17 cellular contexts compared by ENCODE assay signal in genomic region chr3:53780171-53780570, GRCh38.
A peak's percentile ranks its signal among the peaks of the same experiment; 100 is the strongest.
DNase-seq lines count a peak whose midpoint lies in the region; ATAC-seq and TF ChIP-seq lines count a peak whose summit lies in the region.
"Had no signal": no experiment of that assay in that cellular context is flagged by ENCODE, and none has a peak within 500 bp of the region (broad histone marks: within the 10 kb centered on the region; RNA-seq: fewer than 3 reads in every experiment).

No MANE protein-coding gene starts in this region.

- H3K9ac ChIP-seq in IMR-90 (ENCODE audit: low read depth, low read length): no peak overlapping the region

- H3K9me3 ChIP-seq in IMR-90 (ENCODE audit: control insufficient read depth, insufficient read depth, low read length): no peaks in the 10 kb centered on the region

- no peak overlapping the region for H2AK9ac ChIP-seq in IMR-90 (replicated peaks; ENCODE audit: low read depth, low read length, poor library complexity)

- H3K9me3 Mint-ChIP-seq in CD14-positive monocyte: peaks cover 0 to 2% (median 0%) of the 10 kb centered on the region in 7 donors
- H3K9me3 Mint-ChIP-seq: CD4-positive, alpha-beta memory T cell; GM23338 had no signal

- 33% methylated on average over 1 of the region's 4 CpGs; no CpG with 5 or more reads in 1 of the 2 experiments for WGBS in IMR-90 (ENCODE audit: extremely low coverage in 2 of 2, insufficient read length in 1 of 2), 2 experiments

- DNase-seq in IMR-90 (peak; percentile 28), epithelial cell of esophagus (ENCODE audit: low read depth) (peak; percentile 2), fibroblast of the aortic adventitia (ENCODE audit: low read depth) (peak; percentile 44), CD14-positive monocyte (ENCODE audit: low spot score) (no peak), HPDE6-E6E7 (ENCODE audit: extremely low spot score) (no peak), sciatic nerve (ENCODE audit: low spot score) (no peak)
- DNase-seq: ACHN; AML-193; Calu3; CD4-positive, alpha-beta memory T cell; GF-D8; HCEC 1CT; KG1 had no signal

- no peak overlapping the region for H2AK5ac ChIP-seq in IMR-90 (ENCODE audit: low read depth, low read length)

- POLR2A ChIA-PET in IMR-90 (lab: Charles Lee; ENCODE audit: unreplicated experiment): no interaction called here

- no peak overlapping the region for H3K4me3 Mint-ChIP-seq in CD14-positive monocyte
- H3K4me3 Mint-ChIP-seq: CD4-positive, alpha-beta memory T cell; GM23338 had no signal

- H2BK120ac ChIP-seq in IMR-90 (ENCODE audit: low read depth, low read length): no peak overlapping the region

- no peak overlapping the region for H4K8ac ChIP-seq in IMR-90 (ENCODE audit: low read depth in 2 of 2, low read length in 2 of 2)

- no peak overlapping the region for H3K23ac ChIP-seq in IMR-90 (ENCODE audit: low read depth, low read length)

- H3K56ac ChIP-seq in IMR-90 (ENCODE audit: extremely low read depth, insufficient read depth, low read length): no peak overlapping the region

- ATAC-seq in IMR-90 (ENCODE audit: low read depth) (peak; percentile 29; the same call in 1 of the 2 replicates), GM18873 (IDR thresholded peaks at IDR 0.05; ENCODE audit: low FRiP score, unreplicated experiment) (no peak), sciatic nerve (no peak)
- ATAC-seq: GM23338, HepG2 had no signal

- no peaks in the 10 kb centered on the region for H3K36me3 Mint-ChIP-seq in CD14-positive monocyte
- H3K36me3 Mint-ChIP-seq: CD4-positive, alpha-beta memory T cell had no signal

- no peak overlapping the region for H3K18ac ChIP-seq in IMR-90 (ENCODE audit: low read depth, low read length)

- no peak overlapping the region for H3K27ac Mint-ChIP-seq in CD14-positive monocyte
- H3K27ac Mint-ChIP-seq: CD4-positive, alpha-beta memory T cell; GM23338 had no signal

- peaks cover 3 to 8% (median 5%) of the 10 kb centered on the region in 3 donors for H3K27me3 Mint-ChIP-seq in CD14-positive monocyte (ENCODE audit: low read depth in 3 of 3)

- no peak overlapping the region for H2AFZ ChIP-seq in IMR-90 (replicated peaks; ENCODE audit: low read length, poor library complexity)
- H2AFZ ChIP-seq: GM23338 had no signal

- H3K4me3 ChIP-seq in IMR-90 (ENCODE audit: insufficient read depth, low read depth, low read length): no peak overlapping the region
- no peak overlapping the region for H3K4me3 ChIP-seq in epithelial cell of esophagus (ENCODE audit: low read length)
- H3K4me3 ChIP-seq in fibroblast of the aortic adventitia (ENCODE audit: low read depth, low read length): no peak overlapping the region
- H3K4me3 ChIP-seq: GM23338 had no signal

- no peak overlapping the region for H3K4me2 ChIP-seq in IMR-90 (ENCODE audit: low read depth, low read length)
- H3K4me2 ChIP-seq: GM23338 had no signal

- in situ Hi-C loops in IMR-90 (cut with MboI; ENCODE audit: low sequenced_read_pairs): no loop called here

- no peak overlapping the region for H3K27ac ChIP-seq in IMR-90 (ENCODE audit: insufficient read depth, low read length)
- H3K27ac ChIP-seq: C4-2B had no signal

- H4K91ac ChIP-seq in IMR-90 (ENCODE audit: insufficient read depth, low read depth, low read length): no peak overlapping the region

- TF ChIP-seq POLR2A in IMR-90 (IDR thresholded peaks at IDR 0.05; ENCODE audit: low read depth, low read length): no peak

- H2BK20ac ChIP-seq in IMR-90 (ENCODE audit: low read depth, low read length): no peak overlapping the region

- H4K5ac ChIP-seq in IMR-90 (ENCODE audit: low read depth, low read length): no peak overlapping the region

- TF ChIP-seq CTCF in IMR-90 (conservative IDR thresholded peaks at IDR 0.05; ENCODE audit: low read depth, low read length) (no peak), epithelial cell of esophagus (IDR thresholded peaks at IDR 0.05; ENCODE audit: insufficient read depth, low read depth, low read length, missing control alignments) (no peak), fibroblast of the aortic adventitia (IDR thresholded peaks at IDR 0.05; ENCODE audit: insufficient read depth, low read length) (no peak), CD14-positive monocyte (IDR thresholded peaks at IDR 0.05) (no peak)

- intact Hi-C loops in IMR-90 (cut with micrococcal nuclease): no loop called here
- intact Hi-C loops in CD14-positive monocyte (cut with micrococcal nuclease): no loop called here
- intact Hi-C loops in sciatic nerve (cut with DNase I): no loop called here

- H3K14ac ChIP-seq in IMR-90 (replicated peaks; ENCODE audit: low read depth, low read length): no peak overlapping the region

- TF ChIP-seq RAD21 in IMR-90 (IDR thresholded peaks at IDR 0.05; ENCODE audit: low read length): no peak

- CTCF ChIA-PET in IMR-90 (lab: Yijun Ruan, JAX): interaction anchor here (1.5 kb wide), 1 partner anchor 11 kb away, joined by 4 read pairs; no protein-coding TSS in a partner anchor

- H3K9me1 ChIP-seq in IMR-90 (ENCODE audit: insufficient read depth, low read length): no peaks in the 10 kb centered on the region

- no TSS peak for BruUV-seq in IMR-90 (replicated peaks; lab: Mats Ljungman, UMichigan)

- no peaks in the 10 kb centered on the region for H3K4me1 Mint-ChIP-seq in CD14-positive monocyte
- H3K4me1 Mint-ChIP-seq: CD4-positive, alpha-beta memory T cell; GM23338 had no signal

- no peaks in the 10 kb centered on the region for H3K36me3 ChIP-seq in IMR-90 (ENCODE audit: control insufficient read depth, insufficient read depth, low read length)

- H3K27me3 ChIP-seq in IMR-90 (ENCODE audit: control insufficient read depth, insufficient read depth, low read length): peaks cover 13% of the 10 kb centered on the region; the same call in 1 of the 2 replicates

- H2BK15ac ChIP-seq in IMR-90 (ENCODE audit: low read depth, low read length): no peak overlapping the region

- no peaks in the 10 kb centered on the region for H3K79me1 ChIP-seq in IMR-90 (ENCODE audit: low read depth in 1 of 2, low read length in 2 of 2)

- no peak overlapping the region for H3K4ac ChIP-seq in IMR-90 (ENCODE audit: low read depth, low read length)

- H2BK5ac ChIP-seq in IMR-90 (ENCODE audit: low read depth, low read length, poor library complexity, severe bottlenecking): no peak overlapping the region

- peaks cover 6% of the 10 kb centered on the region; the same call in 1 of the 2 replicates for H3K4me1 ChIP-seq in IMR-90 (ENCODE audit: control insufficient read depth, insufficient read depth, low read length)

- dilution Hi-C loops in IMR-90 (cut with HindIII; ENCODE audit: low sequenced_read_pairs, unreplicated experiment): no loop called here

- no peaks in the 10 kb centered on the region for H4K20me1 ChIP-seq in IMR-90 (ENCODE audit: insufficient read depth, low read length)

TF ChIP-seq in IMR-90, 13 proteins besides CTCF, POLR2A, EP300 and RAD21:
- TF ChIP-seq USF2 (IDR thresholded peaks at IDR 0.05; ENCODE audit: low read depth, low read length) (no peak), SMC3 (IDR thresholded peaks at IDR 0.05; ENCODE audit: low read depth, low read length) (no peak), MAZ (IDR thresholded peaks at IDR 0.05; ENCODE audit: borderline replicate concordance, low read depth, low read length) (no peak), NFE2L2 (IDR thresholded peaks at IDR 0.05; ENCODE audit: low read depth, low read length) (no peak), CEBPB (IDR thresholded peaks at IDR 0.05; ENCODE audit: low read depth, low read length) (no peak), BHLHE40 (IDR thresholded peaks at IDR 0.05; ENCODE audit: low read depth, low read length) (no peak)

Comparison
In these comparisons a context has a peak if more than half of its experiments do, and no peak if none do; other contexts are left out.
1. DNase-seq: peak in IMR-90 (single experiment), epithelial cell of esophagus (single experiment) and fibroblast of the aortic adventitia (single experiment); none in CD14-positive monocyte (single experiment), HPDE6-E6E7 (single experiment) and sciatic nerve (single experiment).